Comparison of ENCODE assay signal across 10 cellular contexts in the genomic region with DNA sequence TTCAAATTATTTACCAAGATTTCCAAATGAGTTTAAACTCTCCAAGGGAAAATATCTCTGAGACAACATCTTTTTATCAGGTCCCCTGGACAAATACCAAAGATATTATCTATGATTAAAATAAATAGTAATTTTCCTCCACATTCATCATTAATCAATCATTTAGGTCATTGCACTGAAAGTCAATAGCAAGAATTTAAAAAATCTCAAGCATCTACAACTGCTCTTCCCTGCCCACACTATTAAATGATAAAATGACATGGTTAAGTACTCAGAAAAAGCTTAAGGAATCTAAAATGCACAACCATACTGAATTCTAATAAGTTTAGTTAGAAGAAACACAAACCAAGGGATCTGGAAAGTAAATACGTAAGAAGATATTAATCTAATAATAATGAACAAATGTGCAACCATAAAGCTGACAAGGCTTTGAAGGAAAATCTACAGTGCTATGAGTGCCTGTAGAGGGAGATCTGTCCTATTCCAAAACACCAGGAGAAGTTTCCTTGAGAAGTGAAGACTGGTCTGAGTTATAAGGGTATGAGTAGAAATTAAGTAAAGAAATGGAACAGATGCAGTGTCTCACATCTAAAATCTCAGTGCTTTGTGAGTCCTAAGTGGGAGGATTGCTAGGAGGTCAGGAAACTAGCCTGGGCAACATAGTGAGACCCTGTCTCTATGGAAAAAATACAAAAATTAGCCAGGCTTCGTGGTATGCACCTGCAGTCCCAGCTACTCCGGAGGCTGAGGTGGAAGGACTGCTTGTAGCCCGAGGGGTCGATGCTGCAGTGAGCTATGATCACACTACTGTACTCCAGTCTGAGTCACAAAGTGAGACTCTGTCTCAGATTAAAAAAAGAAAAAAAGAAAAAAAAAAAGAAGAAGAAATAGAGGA. TPM values are rescaled to one million over a fixed set of nuclear protein-coding genes. Genes with fewer than 3 reads are reported as not detected.
A peak's percentile ranks its signal among the peaks of the same experiment; 100 is the strongest.
DNase-seq lines count a peak whose midpoint lies in the region; FAIRE-seq and TF ChIP-seq lines count a peak whose summit lies in the region.
"Had no signal": no experiment of that assay in that cellular context is flagged by ENCODE, and none has a peak within 500 bp of the region (broad histone marks: within the 10 kb centered on the region; RNA-seq: fewer than 3 reads in every experiment).

No MANE protein-coding gene starts in this region.

- H4K20me1 ChIP-seq in GM23248 (ENCODE audit: insufficient read depth) (no peaks in the 10 kb centered on the region), astrocyte (ENCODE audit: insufficient read depth, low read length) (no peaks in the 10 kb centered on the region)

- no peak overlapping the region for H3K4me2 ChIP-seq in GM23248 (ENCODE audit: unreplicated experiment)
- H3K4me2 ChIP-seq in astrocyte (ENCODE audit: low read length) = no peak overlapping the region

- H3K27ac Mint-ChIP-seq in astrocyte (ENCODE audit: unreplicated experiment) = peak overlapping the region; percentile 43
- no peak overlapping the region for H3K27ac Mint-ChIP-seq in activated naive CD4-positive, alpha-beta T cell treated with anti-CD3 and anti-CD28 coated beads, Interleukin-2, amount 10 ng/mL, durations not matched to agents 7 days and 5 days

- no peaks in the 10 kb centered on the region for H3K27me3 Mint-ChIP-seq in astrocyte (ENCODE audit: low read depth, unreplicated experiment)
- H3K27me3 Mint-ChIP-seq in activated naive CD4-positive, alpha-beta T cell treated with anti-CD3 and anti-CD28 coated beads, Interleukin-2, amount 10 ng/mL, durations not matched to agents 7 days and 5 days = no peaks in the 10 kb centered on the region
- H3K27me3 Mint-ChIP-seq: memory B cell had no signal

- H3K9me3 Mint-ChIP-seq in astrocyte (ENCODE audit: unreplicated experiment) = no peaks in the 10 kb centered on the region
- no peaks in the 10 kb centered on the region for H3K9me3 Mint-ChIP-seq in activated naive CD4-positive, alpha-beta T cell treated with anti-CD3 and anti-CD28 coated beads, Interleukin-2, amount 10 ng/mL, durations not matched to agents 7 days and 5 days
- H3K9me3 Mint-ChIP-seq: memory B cell had no signal

- H3F3A ChIP-seq in GM23248 (ENCODE audit: insufficient read depth) = no peaks in the 10 kb centered on the region

- no peak overlapping the region for H3K9ac ChIP-seq in GM23248
- no peak overlapping the region for H3K9ac ChIP-seq in astrocyte (ENCODE audit: low read length)

- no peak for TF ChIP-seq CTCF in astrocyte (IDR thresholded peaks at IDR 0.05; ENCODE audit: insufficient read depth, low read depth, low read length)
- TF ChIP-seq CTCF in retinal pigment epithelial cell (conservative IDR thresholded peaks at IDR 0.05; ENCODE audit: low read depth, low read length) = peak; percentile 43

- peak; percentile 19 for DNase-seq in GM23248
- peak; percentile 26 for DNase-seq in astrocyte (ENCODE audit: low read depth)
- DNase-seq in iris pigment epithelial cell (ENCODE audit: low read depth) = peak; percentile 35
- no peak for DNase-seq in retinal pigment epithelial cell (ENCODE audit: low read depth)
- no peak for DNase-seq in activated naive CD4-positive, alpha-beta T cell treated with anti-CD3 and anti-CD28 coated beads, Interleukin-2, amount 10 ng/mL, durations not matched to agents 7 days and 5 days
- no peak for DNase-seq in NCI-H2196 (lab: John Stamatoyannopoulos, UW; ENCODE audit: unreplicated experiment)
- no peak for DNase-seq in KBM-7
- no peak for DNase-seq in activated CD4-positive, alpha-beta T cell treated with anti-CD3 and anti-CD28 coated beads for 4 hours

- peaks cover 2% of the 10 kb centered on the region for H3K36me3 Mint-ChIP-seq in astrocyte (ENCODE audit: low read depth, unreplicated experiment)
- peaks cover 42% of the 10 kb centered on the region for H3K36me3 Mint-ChIP-seq in activated naive CD4-positive, alpha-beta T cell treated with anti-CD3 and anti-CD28 coated beads, Interleukin-2, amount 10 ng/mL, durations not matched to agents 7 days and 5 days

- CTCF ChIA-PET in activated naive CD4-positive, alpha-beta T cell treated with anti-CD3 and anti-CD28 coated beads, Interleukin-2, amount 10 ng/mL, durations not matched to agents 7 days and 5 days (lab: Charles Lee) = interaction anchor here (1.0 to 1.2 kb wide), 2 partner anchors 16 to 92 kb away, joined by 3 read pairs; no protein-coding TSS in a partner anchor

- H3K27ac ChIP-seq in GM23248 (no peak overlapping the region), astrocyte (ENCODE audit: low read depth, low read length) (no peak overlapping the region)
- H3K27ac ChIP-seq: vagina had no signal

- H3K9me2 ChIP-seq in GM23248 (ENCODE audit: insufficient read depth) = no peaks in the 10 kb centered on the region

- in situ Hi-C loops in GM23248 (cut with MboI) (no loop called here), KBM-7 (cut with MboI; ENCODE audit: low pct_unique_long_range_greater_than_20kb, low sequenced_read_pairs) (no loop called here)

- H2AFZ ChIP-seq in GM23248 (no peak overlapping the region), astrocyte (ENCODE audit: low read depth, low read length) (no peak overlapping the region)

- FAIRE-seq in astrocyte (lab: Jason Lieb, UNC) = no peak

- H3K9me3 ChIP-seq in GM23248 (ENCODE audit: low read depth) (no peaks in the 10 kb centered on the region), astrocyte (ENCODE audit: insufficient read depth, low read depth, low read length) (no peaks in the 10 kb centered on the region)
- H3K9me3 ChIP-seq: vagina had no signal

- no peak overlapping the region for H3K4me3 Mint-ChIP-seq in astrocyte (ENCODE audit: unreplicated experiment)
- no peak overlapping the region for H3K4me3 Mint-ChIP-seq in activated naive CD4-positive, alpha-beta T cell treated with anti-CD3 and anti-CD28 coated beads, Interleukin-2, amount 10 ng/mL, durations not matched to agents 7 days and 5 days
- H3K4me3 Mint-ChIP-seq: memory B cell had no signal

- H3K4me1 ChIP-seq in GM23248 (ENCODE audit: insufficient read depth) (peaks cover 7% of the 10 kb centered on the region; the same call in 1 of the 2 replicates), astrocyte (ENCODE audit: insufficient read depth, low read length) (no peaks in the 10 kb centered on the region)
- H3K4me1 ChIP-seq: vagina had no signal

- WGBS in GM23248 (ENCODE audit: low coverage in 1 of 2, low lambda C conversion rate in 2 of 2, missing lambda C conversion rate in 2 of 2), 2 experiments = 88 to 91% methylated on average over 5 of the region's 5 CpGs

- H3K4me3 ChIP-seq in GM23248 (no peak overlapping the region), astrocyte (ENCODE audit: insufficient read depth, low read depth, low read length) (no peak overlapping the region), retinal pigment epithelial cell (ENCODE audit: low read length) (no peak overlapping the region)
- H3K4me3 ChIP-seq: vagina had no signal

- H3K79me2 ChIP-seq in GM23248 (ENCODE audit: insufficient read depth) (no peaks in the 10 kb centered on the region), astrocyte (ENCODE audit: insufficient read depth, low read length) (no peaks in the 10 kb centered on the region)

- H3K36me3 ChIP-seq in GM23248 (ENCODE audit: low read depth) (peaks cover 27% of the 10 kb centered on the region), astrocyte (ENCODE audit: insufficient read depth, low read length) (peaks cover 26% of the 10 kb centered on the region)

- no peaks in the 10 kb centered on the region for H3K27me3 ChIP-seq in GM23248 (replicated peaks; ENCODE audit: insufficient read depth)
- H3K27me3 ChIP-seq in astrocyte (ENCODE audit: insufficient read depth, low read length) = no peaks in the 10 kb centered on the region
- H3K27me3 ChIP-seq: vagina had no signal

- H3K4me1 Mint-ChIP-seq in astrocyte (ENCODE audit: low read depth, unreplicated experiment) = peaks cover 14% of the 10 kb centered on the region
- no peaks in the 10 kb centered on the region for H3K4me1 Mint-ChIP-seq in activated naive CD4-positive, alpha-beta T cell treated with anti-CD3 and anti-CD28 coated beads, Interleukin-2, amount 10 ng/mL, durations not matched to agents 7 days and 5 days
- H3K4me1 Mint-ChIP-seq: memory B cell had no signal

RNA-seq across cellular contexts. Expression of a gene that starts 19.2 kb away (rescaled TPM):
- 31.6 and 49.7 TPM in 2 replicates for total RNA-seq in GM23248 (2014; rRNA removed; shearing (Covaris generic))
- 27.5 and 28.9 TPM in 2 replicates for polyA plus RNA-seq in GM23248 (2016; fragmentation: Nextera tagmentation; extraction: Ambion mirVana)
- total RNA-seq in astrocyte = 29.6 and 33.7 TPM in 2 replicates

RNA-seq across cellular contexts. Expression of a gene that starts 19.7 kb away (rescaled TPM):
- total RNA-seq in GM23248 (2014; rRNA removed; shearing (Covaris generic)) = 37.2 and 47.8 TPM in 2 replicates
- polyA plus RNA-seq in GM23248 (2016; fragmentation: Nextera tagmentation; extraction: Ambion mirVana) = 46.1 and 47.3 TPM in 2 replicates
- total RNA-seq in astrocyte = 36.7 and 39.2 TPM in 2 replicates

Comparison
In these comparisons a context has a peak if more than half of its experiments do, and no peak if none do; other contexts are left out.
1. DNase-seq: peak in GM23248 (single experiment), astrocyte (single experiment) and iris pigment epithelial cell (single experiment); none in retinal pigment epithelial cell (single experiment), activated naive CD4-positive, alpha-beta T cell treated with anti-CD3 and anti-CD28 coated beads, Interleukin-2, amount 10 ng/mL, durations not matched to agents 7 days and 5 days (single experiment), NCI-H2196 (single experiment), KBM-7 (single experiment) and activated CD4-positive, alpha-beta T cell treated with anti-CD3 and anti-CD28 coated beads for 4 hours (0 of 2).